Comparison of ENCODE assay signal across 9 cellular contexts in genomic region chr15:31272558-31273257, GRCh38. TPM values are rescaled to one million over a fixed set of nuclear protein-coding genes. Genes with fewer than 3 reads are reported as not detected.
DNase-seq lines count a peak whose midpoint lies in the region; ATAC-seq and TF ChIP-seq lines count a peak whose summit lies in the region.
"Had no signal": no experiment of that assay in that cellular context is flagged by ENCODE, and none has a peak within 500 bp of the region (broad histone marks: within the 10 kb centered on the region; RNA-seq: fewer than 3 reads in every experiment).

No MANE protein-coding gene starts in this region.

- no peak for TF ChIP-seq CTCF in WTC11 (IDR thresholded peaks at IDR 0.05)
- no peak for TF ChIP-seq CTCF in testis (IDR thresholded peaks at IDR 0.05)

- H3K27me3 Mint-ChIP-seq in activated CD4-positive, alpha-beta memory T cell treated with anti-CD3 and anti-CD28 coated beads for 36 hours: no peaks in the 10 kb centered on the region
- H3K27me3 Mint-ChIP-seq in activated CD4-positive, alpha-beta memory T cell treated with anti-CD3 and anti-CD28 coated beads, Interleukin-2, amount 10 ng/mL, durations not matched to agents 7 days and 5 days: no peaks in the 10 kb centered on the region
- H3K27me3 Mint-ChIP-seq in WTC11 (ENCODE audit: low read depth): no peaks in the 10 kb centered on the region

- no peaks in the 10 kb centered on the region for H3K9me3 Mint-ChIP-seq in activated CD4-positive, alpha-beta memory T cell treated with anti-CD3 and anti-CD28 coated beads for 36 hours
- no peaks in the 10 kb centered on the region for H3K9me3 Mint-ChIP-seq in activated CD4-positive, alpha-beta memory T cell treated with anti-CD3 and anti-CD28 coated beads, Interleukin-2, amount 10 ng/mL, durations not matched to agents 7 days and 5 days
- H3K9me3 Mint-ChIP-seq in WTC11: no peaks in the 10 kb centered on the region

- no peak overlapping the region for H3K4me3 Mint-ChIP-seq in activated CD4-positive, alpha-beta memory T cell treated with anti-CD3 and anti-CD28 coated beads for 36 hours
- no peak overlapping the region for H3K4me3 Mint-ChIP-seq in activated CD4-positive, alpha-beta memory T cell treated with anti-CD3 and anti-CD28 coated beads, Interleukin-2, amount 10 ng/mL, durations not matched to agents 7 days and 5 days
- H3K4me3 Mint-ChIP-seq in WTC11: no peak overlapping the region

- H3K36me3 ChIP-seq in testis (ENCODE audit: low read depth, missing control alignments): no peaks in the 10 kb centered on the region

- no peaks in the 10 kb centered on the region for H3K36me3 Mint-ChIP-seq in activated CD4-positive, alpha-beta memory T cell treated with anti-CD3 and anti-CD28 coated beads for 36 hours
- no peaks in the 10 kb centered on the region for H3K36me3 Mint-ChIP-seq in activated CD4-positive, alpha-beta memory T cell treated with anti-CD3 and anti-CD28 coated beads, Interleukin-2, amount 10 ng/mL, durations not matched to agents 7 days and 5 days (ENCODE audit: low read depth)
- no peaks in the 10 kb centered on the region for H3K36me3 Mint-ChIP-seq in WTC11

- POLR2A ChIA-PET in activated CD4-positive, alpha-beta memory T cell treated with anti-CD3 and anti-CD28 coated beads for 36 hours (lab: Charles Lee): no interaction called here
- POLR2A ChIA-PET in activated CD4-positive, alpha-beta memory T cell treated with anti-CD3 and anti-CD28 coated beads, Interleukin-2, amount 10 ng/mL, durations not matched to agents 7 days and 5 days (lab: Charles Lee): interaction anchor here (1.0 kb wide), 1 partner anchor 53 kb away, joined by 3 read pairs; no protein-coding TSS in a partner anchor
- POLR2A ChIA-PET in WTC11 (lab: Charles Lee): no interaction called here

- no peak for TF ChIP-seq POLR2A in testis (IDR thresholded peaks at IDR 0.05)

- peaks cover 14% of the 10 kb centered on the region for H3K4me1 Mint-ChIP-seq in activated CD4-positive, alpha-beta memory T cell treated with anti-CD3 and anti-CD28 coated beads for 36 hours (ENCODE audit: low read depth)
- peaks cover 42% of the 10 kb centered on the region for H3K4me1 Mint-ChIP-seq in activated CD4-positive, alpha-beta memory T cell treated with anti-CD3 and anti-CD28 coated beads, Interleukin-2, amount 10 ng/mL, durations not matched to agents 7 days and 5 days
- peaks cover 15% of the 10 kb centered on the region for H3K4me1 Mint-ChIP-seq in WTC11

- ATAC-seq in WTC11 (peak; percentile 40; the same call in 1 of the 2 replicates), HG03521 (IDR thresholded peaks at IDR 0.05; ENCODE audit: unreplicated experiment) (no peak)

- no peak overlapping the region for H3K4me3 ChIP-seq in testis

- 78 to 79% methylated on average over 10 to 14 of the region's 14 CpGs for WGBS in testis, 2 donors

- intact Hi-C loops in activated CD4-positive, alpha-beta memory T cell treated with anti-CD3 and anti-CD28 coated beads for 36 hours (cut with micrococcal nuclease): no loop called here
- intact Hi-C loops in testis (cut with DNase I; ENCODE audit: low total_unique reads): no loop called here

- no peak overlapping the region for H3K27ac ChIP-seq in testis

- no peaks in the 10 kb centered on the region for H3K9me3 ChIP-seq in testis

- no peak overlapping the region for H3K27ac Mint-ChIP-seq in activated CD4-positive, alpha-beta memory T cell treated with anti-CD3 and anti-CD28 coated beads for 36 hours
- no peak overlapping the region for H3K27ac Mint-ChIP-seq in activated CD4-positive, alpha-beta memory T cell treated with anti-CD3 and anti-CD28 coated beads, Interleukin-2, amount 10 ng/mL, durations not matched to agents 7 days and 5 days
- H3K27ac Mint-ChIP-seq in WTC11: 0 out of 2 replicates have a peak overlapping the region, but pooled peaks have one; percentile 20

- H3K27me3 ChIP-seq in testis: no peaks in the 10 kb centered on the region

- peak; percentile 6 for DNase-seq in activated CD4-positive, alpha-beta memory T cell treated with anti-CD3 and anti-CD28 coated beads for 36 hours
- no peak for DNase-seq in activated CD4-positive, alpha-beta memory T cell treated with anti-CD3 and anti-CD28 coated beads, Interleukin-2, amount 10 ng/mL, durations not matched to agents 7 days and 5 days
- DNase-seq in WTC11 (ENCODE audit: low spot score) (peak; percentile 33), medulla oblongata (ENCODE audit: extremely low spot score) (peak; percentile 65), testis (peak; percentile 13), AG08396 (ENCODE audit: low spot score) (no peak)
- DNase-seq in activated CD4-positive, alpha-beta T cell treated with anti-CD3 and anti-CD28 coated beads, Interleukin-2, amount 50 U/mL, for 4 hours: no peak
- DNase-seq: activated CD4-positive, alpha-beta T cell treated with anti-CD3 and anti-CD28 coated beads, Interleukin-2, amount 50 U/mL, for 1 hour had no signal

- H3K4me1 ChIP-seq in testis: no peaks in the 10 kb centered on the region

- CTCF ChIA-PET in activated CD4-positive, alpha-beta memory T cell treated with anti-CD3 and anti-CD28 coated beads for 36 hours (lab: Charles Lee): no interaction called here
- CTCF ChIA-PET in activated CD4-positive, alpha-beta memory T cell treated with anti-CD3 and anti-CD28 coated beads, Interleukin-2, amount 10 ng/mL, durations not matched to agents 7 days and 5 days (lab: Charles Lee): no interaction called here
- CTCF ChIA-PET in WTC11 (lab: Charles Lee): interaction anchor here (1.2 kb wide), 1 partner anchor 34 kb away, joined by 3 read pairs; no protein-coding TSS in a partner anchor

TF ChIP-seq in WTC11, 78 proteins besides CTCF, POLR2A, EP300 and RAD21 (continues in another document):
- TF ChIP-seq, protein P1, sequence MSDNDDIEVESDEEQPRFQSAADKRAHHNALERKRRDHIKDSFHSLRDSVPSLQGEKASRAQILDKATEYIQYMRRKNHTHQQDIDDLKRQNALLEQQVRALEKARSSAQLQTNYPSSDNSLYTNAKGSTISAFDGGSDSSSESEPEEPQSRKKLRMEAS (CRISPR knock-in tag; IDR thresholded peaks at IDR 0.05): no peak
- TF ChIP-seq USF1 (CRISPR knock-in tag; IDR thresholded peaks at IDR 0.05) (no peak), ZNF219 (CRISPR knock-in tag; IDR thresholded peaks at IDR 0.05; ENCODE audit: borderline replicate concordance) (no peak), MXD4 (CRISPR knock-in tag; IDR thresholded peaks at IDR 0.05; ENCODE audit: borderline replicate concordance) (no peak), ELF4 (CRISPR knock-in tag; IDR thresholded peaks at IDR 0.05; ENCODE audit: low read depth) (no peak), ESRRA (CRISPR knock-in tag; IDR thresholded peaks at IDR 0.05; ENCODE audit: borderline replicate concordance) (no peak), PRDM15 (CRISPR knock-in tag; IDR thresholded peaks at IDR 0.05) (no peak), ZNF396 (CRISPR knock-in tag; IDR thresholded peaks at IDR 0.05; ENCODE audit: borderline replicate concordance) (no peak), ZSCAN18 (CRISPR knock-in tag; IDR thresholded peaks at IDR 0.05) (no peak), IRF2 (CRISPR knock-in tag; IDR thresholded peaks at IDR 0.05; ENCODE audit: borderline replicate concordance, low read depth) (no peak), ETV6 (CRISPR knock-in tag; IDR thresholded peaks at IDR 0.05) (no peak)

RNA-seq across cellular contexts. Expression of gene KLF13, which starts 53.9 kb away (rescaled TPM):
- total RNA-seq in activated CD4-positive, alpha-beta memory T cell treated with anti-CD3 and anti-CD28 coated beads for 36 hours: 100 to 1,000 TPM; 134 to 145 TPM
- total RNA-seq in activated CD4-positive, alpha-beta memory T cell treated with anti-CD3 and anti-CD28 coated beads, Interleukin-2, amount 10 ng/mL, durations not matched to agents 7 days and 5 days: 100 to 1,000 TPM; 199 TPM
- total RNA-seq in WTC11 (2021) (36.9 to 38.1 TPM (median 37.2 TPM) in 3 replicates), testis (10 to 100 TPM; 41.9 to 61.7 TPM)
- 45.7 TPM for polyA plus RNA-seq in testis (ENCODE audit: insufficient read depth, low read depth, low replicate concordance)

Comparison
In these comparisons a context has a peak if more than half of its experiments do, and no peak if none do; other contexts are left out.
1. DNase-seq: peak in activated CD4-positive, alpha-beta memory T cell treated with anti-CD3 and anti-CD28 coated beads for 36 hours (single experiment), WTC11 (single experiment), medulla oblongata (single experiment) and testis (single experiment); none in activated CD4-positive, alpha-beta memory T cell treated with anti-CD3 and anti-CD28 coated beads, Interleukin-2, amount 10 ng/mL, durations not matched to agents 7 days and 5 days (single experiment), AG08396 (single experiment) and activated CD4-positive, alpha-beta T cell treated with anti-CD3 and anti-CD28 coated beads, Interleukin-2, amount 50 U/mL, for 4 hours (0 of 2).